ENCODE assay signal across 32 cellular contexts in the genomic region with DNA sequence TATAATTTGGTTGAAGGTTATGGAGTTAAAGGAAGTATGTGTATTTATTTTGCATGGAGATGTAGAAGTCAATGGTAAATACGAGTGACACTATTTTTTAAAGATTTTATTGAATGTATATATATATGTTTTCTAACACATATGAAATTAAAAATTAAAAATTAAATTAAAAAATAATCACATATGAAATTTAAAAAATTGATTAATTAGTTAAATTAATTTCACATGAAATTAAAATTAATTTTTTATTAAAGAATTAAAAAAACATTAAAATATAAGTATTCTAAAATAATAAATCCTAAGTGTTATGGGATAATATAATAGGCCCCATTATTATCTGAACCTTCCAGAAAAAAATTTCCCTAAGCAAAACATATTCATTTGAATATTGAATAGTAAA.
"Had no signal": no experiment of that assay in that cellular context is flagged by ENCODE, and none has a peak within 500 bp of the region (broad histone marks: within the 10 kb centered on the region; RNA-seq: fewer than 3 reads in every experiment).

No MANE protein-coding gene starts in this region.

- DNase-seq: activated CD4-positive, alpha-beta T cell treated with anti-CD3 and anti-CD28 coated beads for 1 hour; activated CD4-positive, alpha-beta T cell treated with anti-CD3 and anti-CD28 coated beads for 48 hours; activated CD4-positive, alpha-beta T cell treated with anti-CD3 and anti-CD28 coated beads, Interleukin-2, amount 50 U/mL, for 4 hours; activated CD4-positive, CD25-positive, alpha-beta regulatory T cell; activated CD8-positive, alpha-beta T cell treated with anti-CD3 and anti-CD28 coated beads for 36 hours; activated gamma-delta T cell; activated naive CD4-positive, alpha-beta T cell treated with Interleukin-2 at 50 U/mL for 16 hours; activated T-cell treated with anti-CD3 and anti-CD28 coated beads, Interleukin-2, amount 50 U/mL, for 1 hour; activated T-cell treated with anti-CD3 and anti-CD28 coated beads, Interleukin-2, amount 50 U/mL, for 72 hours; amniotic stem cell; aorta; brain microvascular endothelial cell; central memory CD4-positive, alpha-beta T cell; Kasumi-1; KG1; MG63; NCI-H1048; NCI-H1105 treated with DMSO at 0.1 percent for 48 hours; NCI-H1436; NCI-H1694; NCI-H1930; NCI-H2081 treated with DMSO at 0.1 percent for 48 hours; NCI-H345; NCI-H524 treated with DMSO at 0.1 percent for 48 hours; SHP77 treated with DMSO at 0.1 percent for 48 hours; SK-N-SH had no signal

- H3K27me3 ChIP-seq: brain microvascular endothelial cell, MG63, SJSA1 had no signal

- H3K27ac ChIP-seq: brain microvascular endothelial cell, SJSA1 had no signal

- H3K27me3 Mint-ChIP-seq: activated CD8-positive, alpha-beta T cell treated with anti-CD3 and anti-CD28 coated beads for 36 hours; activated naive CD8-positive, alpha-beta T cell had no signal

- ATAC-seq: activated CD8-positive, alpha-beta T cell treated with anti-CD3 and anti-CD28 coated beads for 36 hours; activated T-cell treated with anti-CD3 and anti-CD28 coated beads, Interleukin-2, amount 50 U/mL, for 72 hours; Panc1 had no signal

- H3K27ac Mint-ChIP-seq: activated CD8-positive, alpha-beta T cell treated with anti-CD3 and anti-CD28 coated beads for 36 hours; activated naive CD8-positive, alpha-beta T cell; activated T-cell treated with anti-CD3 and anti-CD28 coated beads, Interleukin-2, amount 50 U/mL, for 72 hours; activated T-helper 2 cell treated with anti-CD3 and anti-CD28 coated beads, Interferon-gamma antibody, Interleukin-2, Interleukin-4, amounts not matched to agents 10 μg/mL and 5 μg/mL and 100 μg/mL, durations not matched to agents 14 hours and 24 hours and 36 hours; T-helper 1 cell treated with Interleukin-12 subunit alpha and Interleukin-12 subunit beta and Interleukin-4 antibody, amounts not matched to agents 30 μg/mL and 1 μg/mL, for 36 hours; T-helper 2 cell treated with Interferon-gamma antibody and Interleukin-4, amounts not matched to agents 5 μg/mL and 100 μg/mL, for 36 hours had no signal

- H3K9me3 ChIP-seq: MG63, SJSA1, SK-N-SH had no signal

- H3K4me3 ChIP-seq: MG63, SJSA1 had no signal

- H3K4me1 ChIP-seq: SJSA1 had no signal

- H3K36me3 ChIP-seq: brain microvascular endothelial cell, MG63, SJSA1 had no signal

- H3K9me3 Mint-ChIP-seq: T-helper 1 cell treated with Interleukin-12 subunit alpha and Interleukin-12 subunit beta and Interleukin-4 antibody, amounts not matched to agents 30 μg/mL and 1 μg/mL, for 36 hours had no signal

- H3K4me3 Mint-ChIP-seq: activated CD8-positive, alpha-beta T cell treated with anti-CD3 and anti-CD28 coated beads for 36 hours; activated naive CD8-positive, alpha-beta T cell; activated T-cell treated with anti-CD3 and anti-CD28 coated beads, Interleukin-2, amount 50 U/mL, for 72 hours; T-helper 1 cell treated with Interleukin-12 subunit alpha and Interleukin-12 subunit beta and Interleukin-4 antibody, amounts not matched to agents 30 μg/mL and 1 μg/mL, for 36 hours; T-helper 2 cell treated with Interferon-gamma antibody and Interleukin-4, amounts not matched to agents 5 μg/mL and 100 μg/mL, for 36 hours had no signal

- H3K36me3 Mint-ChIP-seq: activated naive CD8-positive, alpha-beta T cell had no signal
